ENCODE assay signal across 18 cellular contexts in genomic region chr2:178912416-178913056, GRCh38.
DNase-seq lines count a peak whose midpoint lies in the region; ATAC-seq and TF ChIP-seq lines count a peak whose summit lies in the region.
"Had no signal": no experiment of that assay in that cellular context is flagged by ENCODE, and none has a peak within 500 bp of the region (broad histone marks: within the 10 kb centered on the region; RNA-seq: fewer than 3 reads in every experiment).

No MANE protein-coding gene starts in this region.

- in situ Hi-C loops in mammary epithelial cell (cut with MboI; ENCODE audit: low sequenced_read_pairs in 2 of 2) = loop anchor here (10.0 kb wide), 1 partner anchor 118 kb away; no protein-coding TSS in a partner anchor

- H3K4me3 Mint-ChIP-seq in chondrocyte (ENCODE audit: unreplicated experiment) = no peak overlapping the region
- H3K4me3 Mint-ChIP-seq: activated naive CD4-positive, alpha-beta T cell treated with anti-CD3 and anti-CD28 coated beads, Interleukin-2, amount 10 ng/mL, durations not matched to agents 7 days and 5 days; T-helper 2 cell treated with Interferon-gamma antibody and Interleukin-4, amounts not matched to agents 5 μg/mL and 100 μg/mL, for 36 hours had no signal

- H3K4me1 Mint-ChIP-seq in chondrocyte (ENCODE audit: low read depth) = no peaks in the 10 kb centered on the region

- no peak for TF ChIP-seq CTCF in mammary epithelial cell (conservative IDR thresholded peaks at IDR 0.05 in 1 of 2, IDR thresholded peaks at IDR 0.05 in 1 of 2; ENCODE audit: extremely low read depth in 1 of 2, insufficient read depth in 1 of 2, low read depth in 1 of 2, low read length in 2 of 2)
- no peak for TF ChIP-seq CTCF in breast epithelium (IDR thresholded peaks at IDR 0.05)
- no peak for TF ChIP-seq CTCF in PC-3 (conservative IDR thresholded peaks at IDR 0.05; ENCODE audit: low read depth, low read length)
- no peak for TF ChIP-seq CTCF in fibroblast of lung (conservative IDR thresholded peaks at IDR 0.05 in 1 of 2, IDR thresholded peaks at IDR 0.05 in 1 of 2; ENCODE audit: low read depth in 1 of 2, low read length in 2 of 2)
- no peak for TF ChIP-seq CTCF in chondrocyte (IDR thresholded peaks at IDR 0.05)

- no TSS peak for BruUV-seq in mammary epithelial cell (replicated peaks; lab: Mats Ljungman, UMichigan)
- no TSS peak for BruUV-seq in PC-3 (replicated peaks; lab: Mats Ljungman, UMichigan)

- intact Hi-C loops in mammary epithelial cell (cut with micrococcal nuclease) (loop anchor here (5.0 kb wide), 1 partner anchor 215 kb away; no protein-coding TSS in a partner anchor), breast epithelium (cut with DNase I; ENCODE audit: low total_unique reads) (no loop called here), PC-3 (cut with micrococcal nuclease) (loop anchor here (5.0 kb wide), 1 partner anchor 40 kb away; no protein-coding TSS in a partner anchor)

- TF ChIP-seq POLR2A in breast epithelium (IDR thresholded peaks at IDR 0.05) = no peak

- H3K4me3 ChIP-seq in mammary epithelial cell (replicated peaks in 1 of 3; ENCODE audit: insufficient read depth in 1 of 3, low read depth in 2 of 3, low read length in 3 of 3) = no peak overlapping the region
- H3K4me3 ChIP-seq in breast epithelium = no peak overlapping the region
- H3K4me3 ChIP-seq in PC-3 (ENCODE audit: low read length) = no peak overlapping the region
- no peak overlapping the region for H3K4me3 ChIP-seq in fibroblast of lung (replicated peaks in 1 of 4; ENCODE audit: control extremely low read depth in 1 of 4, insufficient read depth in 1 of 4, low read depth in 3 of 4, low read length in 4 of 4)
- H3K4me3 ChIP-seq: prostate gland, upper lobe of left lung had no signal

- H2AFZ ChIP-seq in mammary epithelial cell (ENCODE audit: low read depth, low read length) = peak overlapping the region; percentile 1
- H2AFZ ChIP-seq in PC-3 (ENCODE audit: low read length) = no peak overlapping the region
- H2AFZ ChIP-seq in fibroblast of lung (ENCODE audit: low read length) = no peak overlapping the region

- H4K20me1 ChIP-seq in mammary epithelial cell (ENCODE audit: insufficient read depth, low read length) (no peaks in the 10 kb centered on the region), PC-3 (ENCODE audit: low read length) (no peaks in the 10 kb centered on the region), fibroblast of lung (ENCODE audit: control insufficient read depth, extremely low read depth, insufficient read depth, low read length) (no peaks in the 10 kb centered on the region)

- DNase-seq in mammary epithelial cell (peak; percentile 65), breast epithelium (ENCODE audit: low spot score in 2 of 2) (no peak), PC-3 (peak; percentile 68), fibroblast of lung (ENCODE audit: low read depth in 2 of 2) (peak; percentile 26 to 59), chondrocyte (ENCODE audit: low spot score) (no peak), cerebellar nuclear complex (lab: John Stamatoyannopoulos, UW) (no peak)
- DNase-seq: activated CD4-positive, alpha-beta T cell treated with anti-CD3 and anti-CD28 coated beads, Interleukin-2, amount 50 U/mL, for 48 hours; activated naive CD4-positive, alpha-beta T cell treated with anti-CD3 and anti-CD28 coated beads, Interleukin-2, amount 10 ng/mL, durations not matched to agents 7 days and 5 days; DMS53; islet precursor cell; NCI-H1092 treated with DMSO at 0.1 percent for 48 hours; NCI-H510A treated with DMSO at 0.1 percent for 48 hours; RPMI8226; upper lobe of left lung had no signal

- no peak overlapping the region for H3K27ac ChIP-seq in mammary epithelial cell (ENCODE audit: insufficient read depth, low read depth, low read length)
- H3K27ac ChIP-seq in breast epithelium = no peak overlapping the region
- peak overlapping the region; percentile 3; the same call in 1 of the 2 replicates for H3K27ac ChIP-seq in PC-3 (ENCODE audit: low read length)
- no peak overlapping the region for H3K27ac ChIP-seq in fibroblast of lung (ENCODE audit: insufficient read depth, low read length)
- H3K27ac ChIP-seq: prostate gland, upper lobe of left lung had no signal

- H3K36me3 Mint-ChIP-seq in chondrocyte (ENCODE audit: low read depth) = no peaks in the 10 kb centered on the region
- H3K36me3 Mint-ChIP-seq: activated naive CD4-positive, alpha-beta T cell treated with anti-CD3 and anti-CD28 coated beads, Interleukin-2, amount 10 ng/mL, durations not matched to agents 7 days and 5 days had no signal

- no peaks in the 10 kb centered on the region for H3K9me3 Mint-ChIP-seq in chondrocyte (ENCODE audit: low read depth)
- H3K9me3 Mint-ChIP-seq: activated naive CD4-positive, alpha-beta T cell treated with anti-CD3 and anti-CD28 coated beads, Interleukin-2, amount 10 ng/mL, durations not matched to agents 7 days and 5 days; T-helper 2 cell treated with Interferon-gamma antibody and Interleukin-4, amounts not matched to agents 5 μg/mL and 100 μg/mL, for 36 hours had no signal

- dilution Hi-C loops in mammary epithelial cell (cut with HindIII; ENCODE audit: low sequenced_read_pairs) = no loop called here

- H3F3A ChIP-seq in PC-3 (ENCODE audit: low read length, unreplicated experiment) = no peaks in the 10 kb centered on the region

- CTCF ChIA-PET in mammary epithelial cell (lab: Charles Lee; ENCODE audit: low non-redundant PET) = no interaction called here
- CTCF ChIA-PET in PC-3 (lab: Charles Lee) = interaction anchor here (0.6 kb wide), 1 partner anchor 151 kb away, joined by 3 read pairs; no protein-coding TSS in a partner anchor

- H3K79me2 ChIP-seq in mammary epithelial cell (ENCODE audit: insufficient read depth, low read length) (no peaks in the 10 kb centered on the region), PC-3 (ENCODE audit: low read length) (no peaks in the 10 kb centered on the region), fibroblast of lung (ENCODE audit: control insufficient read depth, insufficient read depth, low read length) (no peaks in the 10 kb centered on the region)

- H3K27me3 ChIP-seq in mammary epithelial cell (ENCODE audit: insufficient read depth, low read length) (no peaks in the 10 kb centered on the region), breast epithelium (no peaks in the 10 kb centered on the region), PC-3 (ENCODE audit: low read length) (no peaks in the 10 kb centered on the region), fibroblast of lung (ENCODE audit: control insufficient read depth, insufficient read depth, low read length) (no peaks in the 10 kb centered on the region)
- H3K27me3 ChIP-seq: upper lobe of left lung had no signal

- peak; percentile 27 for ATAC-seq in PC-3
- ATAC-seq in HG02938 (IDR thresholded peaks at IDR 0.05; ENCODE audit: unreplicated experiment) = no peak
- no peak for ATAC-seq in HG03196 (IDR thresholded peaks at IDR 0.05; ENCODE audit: unreplicated experiment)

- H3K4me2 ChIP-seq in mammary epithelial cell (ENCODE audit: insufficient read depth, low read depth, low read length) (no peak overlapping the region), PC-3 (ENCODE audit: low read length) (peak overlapping the region; percentile 10), fibroblast of lung (ENCODE audit: extremely low read depth, insufficient read depth, low read length) (no peak overlapping the region)

- H3K9me3 ChIP-seq in mammary epithelial cell (replicated peaks; ENCODE audit: insufficient read depth, low read length) (no peaks in the 10 kb centered on the region), breast epithelium (no peaks in the 10 kb centered on the region), PC-3 (ENCODE audit: low read length) (no peaks in the 10 kb centered on the region), fibroblast of lung (ENCODE audit: control insufficient read depth, insufficient read depth, low read depth, low read length) (no peaks in the 10 kb centered on the region)
- H3K9me3 ChIP-seq: prostate gland, upper lobe of left lung had no signal

- H3K9ac ChIP-seq in mammary epithelial cell (ENCODE audit: insufficient read depth, low read length) (no peak overlapping the region), PC-3 (ENCODE audit: low read length) (no peak overlapping the region), fibroblast of lung (ENCODE audit: insufficient read depth, low read length) (no peak overlapping the region)

- no peaks in the 10 kb centered on the region for H3K9me2 ChIP-seq in PC-3 (replicated peaks; ENCODE audit: low read length)

- H3K36me3 ChIP-seq in mammary epithelial cell (ENCODE audit: insufficient read depth, low read length) = no peaks in the 10 kb centered on the region
- H3K36me3 ChIP-seq in breast epithelium = no peaks in the 10 kb centered on the region
- H3K36me3 ChIP-seq in PC-3 (ENCODE audit: low read depth, low read length) = no peaks in the 10 kb centered on the region
- no peaks in the 10 kb centered on the region for H3K36me3 ChIP-seq in fibroblast of lung (ENCODE audit: control insufficient read depth, insufficient read depth, low read length)
- H3K36me3 ChIP-seq: prostate gland, upper lobe of left lung had no signal

- peaks cover 30% of the 10 kb centered on the region for H3K27me3 Mint-ChIP-seq in chondrocyte (ENCODE audit: low read depth)
- H3K27me3 Mint-ChIP-seq: activated naive CD4-positive, alpha-beta T cell treated with anti-CD3 and anti-CD28 coated beads, Interleukin-2, amount 10 ng/mL, durations not matched to agents 7 days and 5 days had no signal

- WGBS in mammary epithelial cell (ENCODE audit: low coverage, missing lambda C conversion rate) = 57% methylated on average over 2 of the region's 2 CpGs

- H3K4me1 ChIP-seq in mammary epithelial cell (ENCODE audit: insufficient read depth, low read length) = peaks cover 11% of the 10 kb centered on the region
- no peaks in the 10 kb centered on the region for H3K4me1 ChIP-seq in breast epithelium
- peaks cover 60% of the 10 kb centered on the region for H3K4me1 ChIP-seq in PC-3 (ENCODE audit: insufficient read depth, low read length)
- H3K4me1 ChIP-seq in fibroblast of lung (ENCODE audit: control insufficient read depth, extremely low read depth, insufficient read depth, low read length) = no peaks in the 10 kb centered on the region
- H3K4me1 ChIP-seq: prostate gland had no signal

- no peak overlapping the region for H3K27ac Mint-ChIP-seq in chondrocyte (ENCODE audit: unreplicated experiment)
- H3K27ac Mint-ChIP-seq: activated naive CD4-positive, alpha-beta T cell treated with anti-CD3 and anti-CD28 coated beads, Interleukin-2, amount 10 ng/mL, durations not matched to agents 7 days and 5 days; T-helper 2 cell treated with Interferon-gamma antibody and Interleukin-4, amounts not matched to agents 5 μg/mL and 100 μg/mL, for 36 hours had no signal

- POLR2A ChIA-PET in PC-3 (lab: Charles Lee; ENCODE audit: unreplicated experiment) = interaction anchor here (0.6 kb wide), 1 partner anchor 499 kb away, joined by 4 read pairs; no protein-coding TSS in a partner anchor

Comparison
In these comparisons a context has a peak if more than half of its experiments do, and no peak if none do; other contexts are left out.
1. DNase-seq: peak in mammary epithelial cell (single experiment), PC-3 (single experiment) and fibroblast of lung (2 of 2); none in breast epithelium (0 of 2), chondrocyte (single experiment) and cerebellar nuclear complex (0 of 2).